9 cellular contexts compared by ENCODE assay signal in the genomic region with DNA sequence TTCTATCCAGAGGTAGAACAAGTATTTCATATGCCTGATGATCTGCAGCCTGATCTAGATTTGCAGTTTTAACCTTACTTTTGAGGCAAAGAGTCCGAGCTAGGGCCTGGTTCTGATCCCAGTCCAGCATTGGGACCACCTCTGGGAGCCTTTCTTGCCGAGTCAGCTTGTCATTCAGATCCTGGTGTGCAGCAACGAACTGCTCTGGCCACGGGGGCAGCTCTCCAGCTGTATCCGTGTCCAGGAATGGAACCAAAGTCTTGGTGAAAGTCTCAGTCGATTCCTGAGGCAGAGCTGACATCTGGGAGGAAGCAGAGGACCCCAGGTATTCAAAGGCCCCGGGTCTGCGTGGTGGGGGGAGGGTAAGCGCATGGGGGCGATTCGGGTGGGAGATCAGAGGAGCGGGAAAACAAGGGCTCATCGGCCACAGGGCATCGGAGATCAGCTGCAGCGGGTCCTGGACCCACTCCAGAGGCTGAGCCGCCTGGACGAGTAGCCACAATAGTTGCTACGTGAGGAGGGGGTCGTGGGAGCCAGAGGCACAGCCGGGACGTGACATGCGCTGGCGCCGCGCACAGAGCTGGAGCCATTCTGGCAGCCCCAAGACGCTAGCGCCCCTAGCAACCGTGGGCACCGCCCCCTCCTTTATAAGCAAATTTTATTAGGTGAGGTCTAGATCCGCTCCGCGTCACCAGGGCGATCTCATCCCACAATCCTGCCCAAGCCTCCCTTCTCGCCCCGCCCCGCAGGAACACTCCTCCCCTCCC. TPM values are rescaled to one million over a fixed set of nuclear protein-coding genes. Genes with fewer than 3 reads are reported as not detected.
DNase-seq lines count a peak whose midpoint lies in the region; ATAC-seq and TF ChIP-seq lines count a peak whose summit lies in the region.
"Had no signal": no experiment of that assay in that cellular context is flagged by ENCODE, and none has a peak within 500 bp of the region (broad histone marks: within the 10 kb centered on the region; RNA-seq: fewer than 3 reads in every experiment).

No MANE protein-coding gene starts in this region.

- peak; percentile 66 for ATAC-seq in sciatic nerve
- no peak for ATAC-seq in GM18907 (IDR thresholded peaks at IDR 0.05; ENCODE audit: unreplicated experiment)
- ATAC-seq in GM21360 (IDR thresholded peaks at IDR 0.05; ENCODE audit: unreplicated experiment), result no peak

- no peak for TF ChIP-seq CTCF in fibroblast of villous mesenchyme (IDR thresholded peaks at IDR 0.05; ENCODE audit: insufficient read depth, low read depth, low read length)

- in situ Hi-C loops in G401 (cut with HindIII; ENCODE audit: low sequenced_read_pairs), result no loop called here

- DNase-seq in G401 (ENCODE audit: low spot score), result peak; percentile 53
- DNase-seq in NCI-H748 treated with DMSO at 0.1 percent for 48 hours (lab: John Stamatoyannopoulos, UW), result peak; percentile 18
- DNase-seq in fibroblast of villous mesenchyme (ENCODE audit: low read depth), result peak; percentile 20
- no peak for DNase-seq in sciatic nerve (ENCODE audit: low spot score)
- no peak for DNase-seq in hippocampal formation (lab: John Stamatoyannopoulos, UW)
- no peak for DNase-seq in activated CD4-positive, CD25-positive, alpha-beta regulatory T cell treated with anti-CD3 and anti-CD28 coated beads, Interleukin-2, amount 50 U/mL, for 72 hours
- DNase-seq: central memory CD4-positive, alpha-beta T cell had no signal

- H3K4me3 ChIP-seq in fibroblast of villous mesenchyme (ENCODE audit: low read depth, low read length), result peak overlapping the region; percentile 31

- intact Hi-C loops in sciatic nerve (cut with DNase I), result no loop called here

RNA-seq across cellular contexts. Expression of a gene that starts 32.4 kb away (rescaled TPM):
- 40.7 and 47.3 TPM in 2 replicates for total RNA-seq in G401 (2014; rRNA removed; shearing (Covaris generic))
- total RNA-seq in fibroblast of villous mesenchyme (58.3 and 76.4 TPM in 2 replicates), sciatic nerve (83.1 TPM)

RNA-seq across cellular contexts. Expression of a gene that starts 38.2 kb away (rescaled TPM):
- 0.25 and 0.58 TPM in 2 replicates for total RNA-seq in G401 (2014; rRNA removed; shearing (Covaris generic))
- total RNA-seq in fibroblast of villous mesenchyme (not detected in 2 replicates), sciatic nerve (0.04 TPM)

Comparison
In these comparisons a context has a peak if more than half of its experiments do, and no peak if none do; other contexts are left out.
1. DNase-seq: peak in G401 (single experiment), NCI-H748 treated with DMSO at 0.1 percent for 48 hours (single experiment) and fibroblast of villous mesenchyme (single experiment); none in sciatic nerve (single experiment), hippocampal formation (0 of 2) and activated CD4-positive, CD25-positive, alpha-beta regulatory T cell treated with anti-CD3 and anti-CD28 coated beads, Interleukin-2, amount 50 U/mL, for 72 hours (single experiment).